In the genomic region with DNA sequence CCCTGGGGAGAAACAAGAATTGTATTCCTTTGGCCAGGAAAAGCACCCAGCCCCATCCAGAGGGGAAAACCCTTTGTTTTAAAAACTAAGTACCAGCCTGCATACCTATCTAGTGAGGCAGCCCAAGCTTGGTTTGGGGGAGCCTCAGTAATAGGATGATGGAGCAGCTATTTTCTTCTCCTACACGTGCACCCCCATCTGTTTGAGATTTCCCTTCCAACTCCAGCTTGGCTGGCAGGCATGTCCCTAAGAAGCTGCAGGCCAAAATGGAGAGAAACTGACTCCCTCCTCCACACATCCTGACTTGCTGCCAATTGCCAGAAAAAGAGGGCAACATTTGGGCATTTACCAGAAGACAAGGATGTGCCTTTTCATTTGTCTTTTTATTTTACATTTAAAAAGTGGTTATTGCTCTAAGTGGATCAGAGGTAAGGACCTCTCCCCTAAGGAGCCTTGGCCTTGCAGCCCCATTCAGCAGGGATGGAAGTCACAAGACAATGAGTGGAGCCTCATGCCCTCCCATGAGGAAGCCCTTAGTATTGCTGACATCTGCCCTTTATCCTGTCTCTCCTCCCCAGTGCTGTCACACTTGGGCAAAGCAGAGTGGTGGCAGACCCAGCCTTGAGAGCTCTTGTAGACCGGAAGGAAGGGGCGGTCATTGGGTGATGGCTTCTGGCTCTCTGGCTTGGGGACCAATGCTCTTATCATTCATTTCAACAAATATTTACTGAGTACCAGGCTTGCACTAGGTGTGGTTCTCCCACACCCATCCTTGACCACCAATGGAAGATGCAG, we compare ENCODE assay signal across 13 cellular contexts. TPM values are rescaled to one million over a fixed set of nuclear protein-coding genes. Genes with fewer than 3 reads are reported as not detected.
DNase-seq lines count a peak whose midpoint lies in the region; TF ChIP-seq lines count a peak whose summit lies in the region.
"Had no signal": no experiment of that assay in that cellular context is flagged by ENCODE, and none has a peak within 500 bp of the region (broad histone marks: within the 10 kb centered on the region; RNA-seq: fewer than 3 reads in every experiment).

No MANE protein-coding gene starts in this region.

- no peaks in the 10 kb centered on the region for H3K4me1 ChIP-seq in HEK293 (ENCODE audit: control insufficient read depth, insufficient read depth, low read length)

- CTCF ChIA-PET in HEK293 (lab: Yijun Ruan, JAX), result interaction anchor here (0.6 to 2.0 kb wide), 7 partner anchors 10 to 52 kb away, joined by 3 to 6 read pairs (median 4); partner anchors contain the start of gene HPCA

- H3K27ac ChIP-seq in HEK293 (ENCODE audit: extremely low read depth, low read depth, low read length), result no peak overlapping the region
- peak overlapping the region; percentile 71 for H3K27ac ChIP-seq in cingulate gyrus (ENCODE audit: low read depth, low read length)
- H3K27ac ChIP-seq: right lobe of liver, stomach had no signal

- H3K4me3 ChIP-seq in HEK293 (ENCODE audit: low read depth, low read length), result no peak overlapping the region
- H3K4me3 ChIP-seq: right lobe of liver, stomach had no signal

- H3K36me3 ChIP-seq in HEK293 (ENCODE audit: control insufficient read depth in 2 of 2, insufficient read depth in 1 of 2, low read length in 2 of 2), result peaks cover 0 to 73% of the 10 kb centered on the region in 2 experiments; a peak in 1 of 3 replicates

- H3K9me3 ChIP-seq in HEK293 (ENCODE audit: control insufficient read depth, insufficient read depth, low read depth, low read length), result no peaks in the 10 kb centered on the region
- H3K9me3 ChIP-seq: right lobe of liver, stomach had no signal

- POLR2A ChIA-PET in HEK293 (lab: Yijun Ruan, JAX), result interaction anchor here (0.6 kb wide), 1 partner anchor 164 kb away, joined by 3 read pairs; no protein-coding TSS in a partner anchor

- no peak for TF ChIP-seq CTCF in HEK293 (tag by site-specific recombination; IDR thresholded peaks at IDR 0.05)

- DNase-seq in occipital lobe (lab: John Stamatoyannopoulos, UW), result peak; percentile 54
- no peak for DNase-seq in COLO829 (ENCODE audit: low spot score)
- no peak for DNase-seq in CD1c-positive myeloid dendritic cell (ENCODE audit: extremely low spot score)
- DNase-seq in HK-2 (ENCODE audit: unreplicated experiment), result no peak
- DNase-seq: kidney, natural killer cell, NCI-H1417, NCI-H510A, PC-3, right lobe of liver, stomach had no signal

TF ChIP-seq in HEK293, 187 proteins besides CTCF, POLR2A, EP300 and RAD21:
- TF ChIP-seq TRIM28 (IDR thresholded peaks at IDR 0.05; ENCODE audit: borderline replicate concordance, low read length) (no peak), ZBTB7A (tag by site-specific recombination; IDR thresholded peaks at IDR 0.05; ENCODE audit: low read depth) (no peak), PRDM10 (tag by site-specific recombination; IDR thresholded peaks at IDR 0.05) (peak; percentile 79)

RNA-seq across cellular contexts. Expression of gene FNDC5, which starts 8.6 kb away (rescaled TPM):
- total RNA-seq in occipital lobe, result 17.0 TPM

RNA-seq across cellular contexts. Expression of gene HPCA, which starts 24.2 kb away (rescaled TPM):
- 44.0 TPM for total RNA-seq in occipital lobe
- total RNA-seq: PC-3, right lobe of liver had no signal

RNA-seq across cellular contexts. Expression of gene TMEM54, which starts 39.1 kb away (rescaled TPM):
- total RNA-seq in occipital lobe, result 5.3 TPM
- total RNA-seq: natural killer cell had no signal

RNA-seq across cellular contexts. Expression of gene S100PBP, which starts 44.6 kb away (rescaled TPM):
- 42.7 TPM for total RNA-seq in occipital lobe

RNA-seq across cellular contexts. Expression of gene YARS1, which starts 44.9 kb away (rescaled TPM):
- 43.4 TPM for total RNA-seq in occipital lobe
